Comparison of ENCODE assay signal across 8 cellular contexts in the genomic region with DNA sequence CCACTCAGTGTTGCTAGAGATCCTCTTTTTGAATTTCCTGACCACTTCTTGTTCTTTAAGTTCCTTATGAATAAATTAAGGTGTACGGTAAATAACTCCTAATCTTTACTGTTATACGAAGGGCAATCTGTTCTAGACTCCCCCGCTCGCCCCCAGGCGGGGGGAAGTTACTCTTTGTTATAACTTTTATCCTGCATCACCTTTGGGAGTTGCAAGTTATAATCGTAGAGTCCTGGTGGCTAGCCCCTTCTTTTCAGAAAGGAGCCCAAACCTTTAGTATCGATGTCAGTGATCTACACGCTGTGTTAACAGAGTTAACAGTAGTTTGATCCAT. TPM values are rescaled to one million over a fixed set of nuclear protein-coding genes. Genes with fewer than 3 reads are reported as not detected.
DNase-seq lines count a peak whose midpoint lies in the region; ATAC-seq, FAIRE-seq and TF ChIP-seq lines count a peak whose summit lies in the region.

No MANE protein-coding gene starts in this region.

- ATAC-seq in heart left ventricle (no peak), left ventricle myocardium superior (no peak), left lobe of liver (no peak)

- no peaks in the 10 kb centered on the region for H3K9me3 ChIP-seq in heart left ventricle
- no peaks in the 10 kb centered on the region for H3K9me3 ChIP-seq in stomach smooth muscle (ENCODE audit: control insufficient read depth in 2 of 2, low read length in 2 of 2)

- no peaks in the 10 kb centered on the region for H3K9me3 Mint-ChIP-seq in activated T-helper 2 cell treated with anti-CD3 and anti-CD28 coated beads, Interferon-gamma antibody, Interleukin-2, Interleukin-4, amounts not matched to agents 10 μg/mL and 5 μg/mL and 100 μg/mL, durations not matched to agents 14 hours and 24 hours and 36 hours
- H3K9me3 Mint-ChIP-seq in immature natural killer cell: no peaks in the 10 kb centered on the region

- 5 to 11% (median 10%) methylated on average over 8 of the region's 8 CpGs for WGBS in heart left ventricle, 4 donors

- H3K4me3 Mint-ChIP-seq in activated T-helper 2 cell treated with anti-CD3 and anti-CD28 coated beads, Interferon-gamma antibody, Interleukin-2, Interleukin-4, amounts not matched to agents 10 μg/mL and 5 μg/mL and 100 μg/mL, durations not matched to agents 14 hours and 24 hours and 36 hours (ENCODE audit: low read depth): peak overlapping the region; percentile 89
- peak overlapping the region; percentile 82 to 94 (median 88) for H3K4me3 Mint-ChIP-seq in immature natural killer cell

- DNase-seq in heart left ventricle: no peak
- DNase-seq in left ventricle myocardium superior: no peak
- DNase-seq in activated T-helper 2 cell treated with anti-CD3 and anti-CD28 coated beads, Interferon-gamma antibody, Interleukin-2, Interleukin-4, amounts not matched to agents 10 μg/mL and 5 μg/mL and 100 μg/mL, durations not matched to agents 14 hours and 24 hours and 36 hours (ENCODE audit: low spot score): no peak
- DNase-seq in immature natural killer cell: no peak
- DNase-seq in HTR-8/SVneo (ENCODE audit: insufficient read length, low spot score): no peak
- DNase-seq in left lobe of liver (ENCODE audit: low spot score): no peak
- DNase-seq in NOMO-1 treated with DMSO at 0.1 percent for 48 hours (lab: John Stamatoyannopoulos, UW; ENCODE audit: unreplicated experiment): no peak

- H3K27ac ChIP-seq in heart left ventricle (peak overlapping the region in 9 of 12 donors; percentile 31 to 89 (median 68)), stomach smooth muscle (ENCODE audit: low read length) (no peak overlapping the region)

- no peak for FAIRE-seq in HTR-8/SVneo (lab: Jason Lieb, UNC)

- no peak for TF ChIP-seq CTCF in heart left ventricle (IDR thresholded peaks at IDR 0.05)

- peaks cover 10% of the 10 kb centered on the region for H3K27me3 Mint-ChIP-seq in activated T-helper 2 cell treated with anti-CD3 and anti-CD28 coated beads, Interferon-gamma antibody, Interleukin-2, Interleukin-4, amounts not matched to agents 10 μg/mL and 5 μg/mL and 100 μg/mL, durations not matched to agents 14 hours and 24 hours and 36 hours (ENCODE audit: low read depth)
- H3K27me3 Mint-ChIP-seq in immature natural killer cell (ENCODE audit: low read depth in 3 of 3): peaks cover 5 to 12% (median 9%) of the 10 kb centered on the region in 3 donors

- H3K4me1 ChIP-seq in heart left ventricle (peaks cover 0 to 18% (median 4%) of the 10 kb centered on the region in 12 donors), stomach smooth muscle (ENCODE audit: control insufficient read depth, insufficient read depth, low read length) (no peaks in the 10 kb centered on the region)

- intact Hi-C loops in heart left ventricle (cut with DNase I) (no loop called here), left ventricle myocardium superior (cut with micrococcal nuclease) (no loop called here)
- intact Hi-C loops in activated T-helper 2 cell treated with anti-CD3 and anti-CD28 coated beads, Interferon-gamma antibody, Interleukin-2, Interleukin-4, amounts not matched to agents 10 μg/mL and 5 μg/mL and 100 μg/mL, durations not matched to agents 14 hours and 24 hours and 36 hours (cut with micrococcal nuclease): loop anchor here (2.0 kb wide), 1 partner anchor 26 kb away; the partner anchor contains the start of gene IFIH1

- H3K27ac Mint-ChIP-seq in activated T-helper 2 cell treated with anti-CD3 and anti-CD28 coated beads, Interferon-gamma antibody, Interleukin-2, Interleukin-4, amounts not matched to agents 10 μg/mL and 5 μg/mL and 100 μg/mL, durations not matched to agents 14 hours and 24 hours and 36 hours: peak overlapping the region; percentile 54
- H3K27ac Mint-ChIP-seq in immature natural killer cell: peak overlapping the region in 2 of 6 donors; percentile 26 to 64

- H3K36me3 ChIP-seq in heart left ventricle (peaks cover 0 to 7% (median 0%) of the 10 kb centered on the region in 9 donors), stomach smooth muscle (ENCODE audit: control insufficient read depth in 2 of 2, insufficient read depth in 2 of 2, low read length in 2 of 2) (no peaks in the 10 kb centered on the region)

- no peaks in the 10 kb centered on the region for H3K27me3 ChIP-seq in heart left ventricle
- no peaks in the 10 kb centered on the region for H3K27me3 ChIP-seq in stomach smooth muscle (ENCODE audit: control insufficient read depth in 1 of 2, insufficient read depth in 2 of 2, low read length in 2 of 2)

- no peaks in the 10 kb centered on the region for H3K36me3 Mint-ChIP-seq in activated T-helper 2 cell treated with anti-CD3 and anti-CD28 coated beads, Interferon-gamma antibody, Interleukin-2, Interleukin-4, amounts not matched to agents 10 μg/mL and 5 μg/mL and 100 μg/mL, durations not matched to agents 14 hours and 24 hours and 36 hours (ENCODE audit: low read depth)
- H3K36me3 Mint-ChIP-seq in immature natural killer cell: no peaks in the 10 kb centered on the region

- H3K4me3 ChIP-seq in heart left ventricle: peak overlapping the region; percentile 57 to 87 (median 78)
- H3K4me3 ChIP-seq in stomach smooth muscle (ENCODE audit: low read length in 2 of 2): peak overlapping the region; percentile 90 to 93

- H3K4me1 Mint-ChIP-seq in activated T-helper 2 cell treated with anti-CD3 and anti-CD28 coated beads, Interferon-gamma antibody, Interleukin-2, Interleukin-4, amounts not matched to agents 10 μg/mL and 5 μg/mL and 100 μg/mL, durations not matched to agents 14 hours and 24 hours and 36 hours (ENCODE audit: low read depth): peaks cover 18% of the 10 kb centered on the region
- peaks cover 11 to 16% of the 10 kb centered on the region in 2 donors for H3K4me1 Mint-ChIP-seq in immature natural killer cell

- H3K9ac ChIP-seq in stomach smooth muscle (ENCODE audit: low read length in 2 of 2): peak overlapping the region; percentile 50 to 66

- TF ChIP-seq POLR2A in heart left ventricle (IDR thresholded peaks at IDR 0.05): no peak

RNA-seq across cellular contexts. Expression of gene GCA, which starts 0.7 kb away (rescaled TPM):
- total RNA-seq in heart left ventricle (10 to 100 TPM in 2 of 9 donors, 1 to 10 TPM in 7; 5.8 to 20.3 (median 6.4) TPM), left ventricle myocardium superior (9.5 TPM), left lobe of liver (7.3 TPM)
- polyA plus RNA-seq in heart left ventricle (10 to 100 TPM in 1 of 2 donors, 1 to 10 TPM in 1; 3.0 to 11.0 TPM), immature natural killer cell (10 to 100 TPM in 1 of 3 donors, 1 to 10 TPM in 2; 6.1 to 12.6 (median 9.4) TPM)
- total RNA-seq in activated T-helper 2 cell treated with anti-CD3 and anti-CD28 coated beads, Interferon-gamma antibody, Interleukin-2, Interleukin-4, amounts not matched to agents 10 μg/mL and 5 μg/mL and 100 μg/mL, durations not matched to agents 14 hours and 24 hours and 36 hours: 11.2 and 11.7 TPM in 2 replicates

RNA-seq across cellular contexts. Expression of gene IFIH1, which starts 26.1 kb away (rescaled TPM):
- total RNA-seq in heart left ventricle (10 to 100 TPM in 3 of 9 donors, 1 to 10 TPM in 6; 4.5 to 24.2 (median 6.8) TPM), left ventricle myocardium superior (5.9 TPM), left lobe of liver (9.4 TPM)
- polyA plus RNA-seq in heart left ventricle (1 to 10 TPM; 3.4 to 3.6 TPM), immature natural killer cell (10 to 100 TPM in 1 of 3 donors, 1 to 10 TPM in 2; 7.2 to 16.8 (median 9.8) TPM)
- 14.5 and 16.1 TPM in 2 replicates for total RNA-seq in activated T-helper 2 cell treated with anti-CD3 and anti-CD28 coated beads, Interferon-gamma antibody, Interleukin-2, Interleukin-4, amounts not matched to agents 10 μg/mL and 5 μg/mL and 100 μg/mL, durations not matched to agents 14 hours and 24 hours and 36 hours
